8 cellular contexts compared by ENCODE assay signal in the genomic region with DNA sequence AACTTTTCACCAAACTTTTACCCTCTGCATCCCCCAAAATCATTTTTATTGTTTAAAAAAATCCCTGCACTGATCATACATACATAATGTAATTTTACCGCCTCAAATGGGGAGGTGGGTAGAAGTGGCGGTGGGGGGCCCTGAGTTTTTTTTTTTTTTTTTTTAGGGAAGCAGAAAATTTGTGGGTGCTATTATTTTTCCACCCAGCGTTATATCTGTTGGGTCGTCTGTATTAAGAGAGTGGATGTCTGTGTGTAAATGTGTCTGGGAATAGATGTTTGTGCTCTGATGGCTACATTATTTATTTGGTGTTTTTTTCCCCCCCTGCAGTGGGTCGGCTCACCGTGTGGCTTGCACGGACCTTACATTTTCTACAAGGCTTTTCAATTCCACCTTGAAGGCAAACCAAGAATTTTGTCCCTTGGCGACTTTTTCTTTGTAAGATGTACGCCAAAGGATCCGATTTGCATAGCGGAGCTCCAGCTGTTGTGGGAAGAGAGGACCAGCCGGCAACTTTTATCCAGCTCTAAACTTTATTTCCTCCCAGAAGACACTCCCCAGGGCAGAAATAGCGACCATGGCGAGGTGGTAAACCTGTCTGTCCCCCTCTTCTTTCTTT. TPM values are rescaled to one million over a fixed set of nuclear protein-coding genes. Genes with fewer than 3 reads are reported as not detected.
A peak's percentile ranks its signal among the peaks of the same experiment; 100 is the strongest.
DNase-seq lines count a peak whose midpoint lies in the region; ATAC-seq and TF ChIP-seq lines count a peak whose summit lies in the region.

No MANE protein-coding gene starts in this region.

- H3K27ac ChIP-seq in right lobe of liver (peak overlapping the region; percentile 82 to 99 (median 99)), tibial artery (peak overlapping the region; percentile 97 to 98)

- DNase-seq in NCI-H345 (lab: John Stamatoyannopoulos, UW) = peak; percentile 25
- DNase-seq in cerebellar cortex (ENCODE audit: low spot score) = peak; percentile 58
- no peak for DNase-seq in right lobe of liver
- no peak for DNase-seq in tibial artery
- no peak for DNase-seq in medulla oblongata (ENCODE audit: extremely low spot score)

- intact Hi-C loops in right lobe of liver (cut with DNase I) (no loop called here), tibial artery (cut with DNase I; ENCODE audit: low total_unique reads) (loop anchor here (5.0 to 10.0 kb wide), 3 partner anchors 93 to 183 kb away; no protein-coding TSS in a partner anchor)

- TF ChIP-seq CTCF in right lobe of liver (IDR thresholded peaks at IDR 0.05) = no peak
- TF ChIP-seq CTCF in tibial artery (IDR thresholded peaks at IDR 0.05) = no peak

- H3K36me3 ChIP-seq in right lobe of liver = no peaks in the 10 kb centered on the region
- no peaks in the 10 kb centered on the region for H3K36me3 ChIP-seq in tibial artery

- WGBS in right lobe of liver (ENCODE audit: insufficient coverage, low coverage, low lambda C conversion rate, missing lambda C conversion rate) = 0% methylated on average over 14 of the region's 14 CpGs

- H3K4me1 ChIP-seq in right lobe of liver (peaks cover 0 to 42% (median 5%) of the 10 kb centered on the region in 4 donors), tibial artery (peaks cover 0 to 47% (median 14%) of the 10 kb centered on the region in 4 donors)

- H3K9me3 ChIP-seq in right lobe of liver = no peaks in the 10 kb centered on the region
- H3K9me3 ChIP-seq in tibial artery = no peaks in the 10 kb centered on the region

- TF ChIP-seq POLR2A in right lobe of liver (IDR thresholded peaks at IDR 0.05) = no peak

- H3K27me3 ChIP-seq in right lobe of liver (no peaks in the 10 kb centered on the region), tibial artery (no peaks in the 10 kb centered on the region)

- H3K4me3 ChIP-seq in GM08714 (ENCODE audit: low read length) = peak overlapping the region; percentile 100
- peak overlapping the region; percentile 57 to 75 (median 71) for H3K4me3 ChIP-seq in right lobe of liver
- H3K4me3 ChIP-seq in tibial artery = peak overlapping the region; percentile 70 to 89

- ATAC-seq in right lobe of liver (peak in 1 of 4 donors; percentile 1), GM18861 (IDR thresholded peaks at IDR 0.05; ENCODE audit: unreplicated experiment) (no peak)
- no peak for ATAC-seq in activated CD4-positive, CD25-positive, alpha-beta regulatory T cell treated with anti-CD3 and anti-CD28 coated beads, Interleukin-2, amount 50 U/mL, for 24 hours

RNA-seq across cellular contexts. Expression of a gene that starts 0.4 kb away (rescaled TPM):
- 10 to 100 TPM in 1 of 6 experiments, 1 to 10 TPM in 5; 2.7 to 10.5 (median 5.3) TPM for total RNA-seq in right lobe of liver

Comparison
In these comparisons a context has a peak if more than half of its experiments do, and no peak if none do; other contexts are left out.
1. DNase-seq: peak in NCI-H345 (single experiment) and cerebellar cortex (single experiment); none in right lobe of liver (0 of 3), tibial artery (0 of 2) and medulla oblongata (single experiment).
2. Peak in every context shown above with its lines, with median percentiles within 50 percentile points of each other: H3K4me3 ChIP-seq.